25 cellular contexts compared by ENCODE assay signal in genomic region chr1:160808289-160808688, GRCh38. TPM values are rescaled to one million over a fixed set of nuclear protein-coding genes. Genes with fewer than 3 reads are reported as not detected.
"Had no signal": no experiment of that assay in that cellular context is flagged by ENCODE, and none has a peak within 500 bp of the region (broad histone marks: within the 10 kb centered on the region; RNA-seq: fewer than 3 reads in every experiment).

No MANE protein-coding gene starts in this region.

- H3K4me1 Mint-ChIP-seq: neural crest cell had no signal

- H3K4me3 Mint-ChIP-seq: activated B cell treated with CpG ODN at 0.5 μM for 24 hours; activated CD4-positive, alpha-beta memory T cell treated with anti-CD3 and anti-CD28 coated beads for 36 hours; activated naive CD4-positive, alpha-beta T cell treated with anti-CD3 and anti-CD28 coated beads, Interleukin-2, amount 10 ng/mL, durations not matched to agents 7 days and 5 days; memory B cell; neural crest cell had no signal

- H3K27ac ChIP-seq: epithelial cell of prostate, heart left ventricle, thyroid gland, upper lobe of right lung had no signal

- H3K27me3 ChIP-seq: thyroid gland, upper lobe of right lung had no signal

- H3K9me3 ChIP-seq: thyroid gland had no signal

- H3K4me3 ChIP-seq: heart left ventricle, thyroid gland, upper lobe of right lung had no signal

- H3K27me3 Mint-ChIP-seq: activated B cell treated with CpG ODN at 0.5 μM for 24 hours; activated CD4-positive, alpha-beta memory T cell treated with anti-CD3 and anti-CD28 coated beads for 36 hours; activated naive CD4-positive, alpha-beta T cell treated with anti-CD3 and anti-CD28 coated beads, Interleukin-2, amount 10 ng/mL, durations not matched to agents 7 days and 5 days; memory B cell had no signal

- ATAC-seq: heart left ventricle, left cardiac atrium, sciatic nerve, upper lobe of right lung had no signal

- H3K36me3 ChIP-seq: heart left ventricle, thyroid gland, upper lobe of right lung had no signal

- H3K4me1 ChIP-seq: heart left ventricle, thyroid gland, upper lobe of right lung had no signal

- DNase-seq: activated B cell treated with CpG ODN at 0.5 μM for 24 hours; activated CD4-positive, alpha-beta memory T cell treated with anti-CD3 and anti-CD28 coated beads for 36 hours; activated CD4-positive, alpha-beta T cell treated with anti-CD3 and anti-CD28 coated beads for 48 hours; activated effector memory CD4-positive, alpha-beta T cell treated with anti-CD3 and anti-CD28 coated beads, Interleukin-2, amount 50 U/mL, for 16 hours; activated naive CD4-positive, alpha-beta T cell treated with anti-CD3 and anti-CD28 coated beads, Interleukin-2, amount 10 ng/mL, durations not matched to agents 7 days and 5 days; cortex of kidney; heart left ventricle; left cardiac atrium; occipital lobe; small intestine; stimulated activated CD4-positive, alpha-beta T cell treated with anti-CD3 and anti-CD28 coated beads, Interleukin-15, amount 100 ng/mL, for 24 hours; stimulated activated CD8-positive, alpha-beta memory T cell treated with anti-CD3 and anti-CD28 coated beads, Interleukin-4, amount 100 ng/mL, for 48 hours; stimulated activated naive CD4-positive, alpha-beta T cell treated with Interleukin-2 at 50 U/mL for 16 hours; substantia nigra; T1000; thyroid gland; upper lobe of right lung had no signal

- H3K27ac Mint-ChIP-seq: activated B cell treated with CpG ODN at 0.5 μM for 24 hours; activated CD4-positive, alpha-beta memory T cell treated with anti-CD3 and anti-CD28 coated beads for 36 hours; activated naive CD4-positive, alpha-beta T cell treated with anti-CD3 and anti-CD28 coated beads, Interleukin-2, amount 10 ng/mL, durations not matched to agents 7 days and 5 days had no signal

RNA-seq across cellular contexts. Expression of gene LY9, which starts 12.3 kb away (rescaled TPM):
- total RNA-seq: astrocyte, fibroblast of villous mesenchyme, myocyte, neural crest cell, occipital lobe, renal cortical epithelial cell had no signal

RNA-seq across cellular contexts. Expression of gene CD244, which starts 54.4 kb away (rescaled TPM):
- total RNA-seq: activated B cell treated with CpG ODN at 0.5 μM for 24 hours, astrocyte, fibroblast of villous mesenchyme, myocyte, neural crest cell, occipital lobe, renal cortical epithelial cell had no signal
